8 cellular contexts compared by ENCODE assay signal in the genomic region with DNA sequence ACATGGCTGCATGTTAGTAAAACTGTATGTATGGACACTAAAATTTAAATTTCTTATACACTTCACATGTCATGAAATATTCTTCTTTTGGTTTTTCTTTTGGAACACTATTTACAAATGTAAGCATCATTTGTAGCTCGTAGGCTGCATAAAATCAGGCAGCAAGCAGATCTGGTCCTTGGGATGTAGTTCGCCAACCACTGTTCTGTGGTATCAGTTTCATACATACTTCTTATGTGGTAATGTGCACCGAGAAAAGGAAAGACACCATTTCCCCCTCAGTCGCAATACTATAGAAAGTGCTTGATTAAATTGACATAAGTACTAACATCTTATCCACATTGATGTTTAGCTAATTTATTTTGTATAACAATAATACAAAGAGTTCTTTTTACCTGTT.
"Had no signal": no experiment of that assay in that cellular context is flagged by ENCODE, and none has a peak within 500 bp of the region (broad histone marks: within the 10 kb centered on the region; RNA-seq: fewer than 3 reads in every experiment).

No MANE protein-coding gene starts in this region.

- FAIRE-seq: G401.6, GM12878, GM12891, GM12892, GM18507, GM19239 had no signal

- H3K4me3 ChIP-seq: GM12878 had no signal

- DNase-seq: GDM1, GF-D8 had no signal

- ATAC-seq: GM12878 had no signal
